ENCODE assay signal across 8 cellular contexts in the genomic region with DNA sequence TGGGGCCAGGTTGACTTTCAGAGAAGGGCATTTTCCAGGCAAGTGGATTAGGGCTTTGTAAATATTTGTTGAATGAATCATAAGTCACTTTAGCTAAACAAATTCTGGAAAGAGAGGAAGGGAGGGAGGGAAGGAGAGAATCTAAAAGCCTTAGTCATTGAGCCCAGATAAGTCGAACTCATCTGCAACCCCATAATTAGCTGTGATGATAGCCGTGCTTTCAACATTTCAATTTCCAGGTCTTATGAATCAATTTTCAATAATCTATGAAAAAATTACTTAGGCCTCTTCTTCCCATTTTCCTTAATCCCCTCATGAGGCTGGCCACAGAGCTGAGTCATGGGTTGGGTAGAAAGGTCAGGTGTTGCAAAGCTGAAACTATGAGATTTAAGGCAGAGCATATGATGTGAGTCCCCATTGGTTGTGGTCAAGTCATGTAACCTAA.
A peak's percentile ranks its signal among the peaks of the same experiment; 100 is the strongest.
DNase-seq lines count a peak whose midpoint lies in the region; ATAC-seq lines count a peak whose summit lies in the region.

No MANE protein-coding gene starts in this region.

- DNase-seq in AG08396 (ENCODE audit: low spot score) (peak; percentile 50), HT-29 (ENCODE audit: low spot score) (peak; percentile 58), T1000 (lab: John Stamatoyannopoulos, UW) (peak; percentile 2), islet precursor cell (peak; percentile 73), COR-L47 (lab: John Stamatoyannopoulos, UW) (no peak), RPMI8226 (no peak)
- no peak for DNase-seq in central memory CD4-positive, alpha-beta T cell

- no peak for ATAC-seq in GM21723 (IDR thresholded peaks at IDR 0.05; ENCODE audit: unreplicated experiment)

Comparison
In these comparisons a context has a peak if more than half of its experiments do, and no peak if none do; other contexts are left out.
1. DNase-seq: peak in AG08396 (single experiment), HT-29 (single experiment), T1000 (single experiment) and islet precursor cell (single experiment); none in COR-L47 (single experiment), central memory CD4-positive, alpha-beta T cell (single experiment) and RPMI8226 (single experiment).